In the genomic region with DNA sequence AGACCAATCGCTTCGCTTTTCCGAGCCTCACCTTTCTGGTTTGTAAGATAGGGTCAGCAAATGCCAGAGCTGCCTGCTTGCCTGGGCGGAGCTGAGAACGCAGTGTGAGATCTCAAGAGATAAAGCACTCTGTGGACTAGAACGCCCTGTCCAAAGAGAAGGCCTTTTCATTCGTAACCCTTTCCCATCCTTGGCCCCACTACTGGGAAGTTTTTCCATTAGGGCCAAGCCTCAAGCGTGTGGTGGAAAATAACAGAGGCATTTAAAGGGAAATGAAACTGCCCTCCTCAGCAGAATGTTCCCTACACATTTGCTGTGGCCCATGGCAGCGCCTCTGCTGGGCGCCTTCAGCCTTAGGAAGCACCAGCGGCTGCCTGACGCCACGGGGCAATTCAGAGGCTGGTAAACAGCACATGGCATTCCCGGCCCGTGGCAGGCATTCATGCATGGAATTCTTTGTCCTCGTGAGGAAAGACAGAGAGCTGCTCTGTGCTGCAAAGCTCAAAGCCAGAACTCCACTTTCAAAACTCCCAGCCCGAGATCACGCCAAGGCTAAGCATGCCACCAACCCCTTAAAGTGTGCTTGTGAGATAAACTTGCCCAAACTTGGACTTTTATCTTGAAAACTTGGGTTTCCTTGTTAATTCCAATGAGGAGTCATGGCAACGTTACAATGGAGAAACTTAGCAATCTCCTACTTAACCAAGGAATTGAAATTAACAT, we compare ENCODE assay signal across 8 cellular contexts. TPM values are rescaled to one million over a fixed set of nuclear protein-coding genes. Genes with fewer than 3 reads are reported as not detected.
DNase-seq lines count a peak whose midpoint lies in the region; TF ChIP-seq lines count a peak whose summit lies in the region.

No MANE protein-coding gene starts in this region.

- TF ChIP-seq CTCF in HL-60 (IDR thresholded peaks at IDR 0.05; ENCODE audit: insufficient read depth, low read length), result peak; percentile 48

- H3K27me3 Mint-ChIP-seq in activated T-helper 1 cell treated with anti-CD3 and anti-CD28 coated beads, Interleukin-12 subunit alpha, Interleukin-12 subunit beta, Interleukin-2, Interleukin-4 antibody, amounts not matched to agents 30 ng/mL and 10 ng/mL and 1 ng/mL, durations not matched to agents 14 hours and 24 hours and 36 hours (ENCODE audit: insufficient read depth), result peaks cover 10% of the 10 kb centered on the region

- H3K4me1 ChIP-seq in BLaER1 treated with 17β-estradiol and CSF1 and Interleukin-3, amounts not matched to agents 10 nM and 100 nM, result peaks cover 0 to 84% (median 18%) of the 10 kb centered on the region in 10 experiments; a peak in 14 of 20 replicates
- peaks cover 81% of the 10 kb centered on the region for H3K4me1 ChIP-seq in SJSA1 (replicated peaks)

- no peaks in the 10 kb centered on the region for H3K27me3 ChIP-seq in BLaER1 treated with 17β-estradiol and CSF1 and Interleukin-3, amounts not matched to agents 10 nM and 100 nM
- no peaks in the 10 kb centered on the region for H3K27me3 ChIP-seq in HL-60 (ENCODE audit: insufficient read depth, poor library complexity, severe bottlenecking)
- H3K27me3 ChIP-seq in SJSA1 (replicated peaks), result no peaks in the 10 kb centered on the region

- H3K9me3 Mint-ChIP-seq in activated T-helper 1 cell treated with anti-CD3 and anti-CD28 coated beads, Interleukin-12 subunit alpha, Interleukin-12 subunit beta, Interleukin-2, Interleukin-4 antibody, amounts not matched to agents 30 ng/mL and 10 ng/mL and 1 ng/mL, durations not matched to agents 14 hours and 24 hours and 36 hours, result no peaks in the 10 kb centered on the region

- DNase-seq in HL-60 (ENCODE audit: low read depth in 1 of 2, low spot score in 1 of 2), result no peak
- peak; percentile 92 to 95 for DNase-seq in SJSA1 (ENCODE audit: low read depth in 1 of 2, low spot score in 2 of 2)
- DNase-seq in erythroblast (lab: John Stamatoyannopoulos, UW), result peak; percentile 73 to 77
- DNase-seq in midbrain (lab: John Stamatoyannopoulos, UW), result peak; percentile 91
- peak; percentile 80 for DNase-seq in ureter (ENCODE audit: low spot score)
- no peak for DNase-seq in activated gamma-delta T cell treated with Interleukin-2 at 50 U/mL for 16 hours
- DNase-seq in activated T-helper 1 cell treated with anti-CD3 and anti-CD28 coated beads, Interleukin-12 subunit alpha, Interleukin-12 subunit beta, Interleukin-2, Interleukin-4 antibody, amounts not matched to agents 30 ng/mL and 10 ng/mL and 1 ng/mL, durations not matched to agents 14 hours and 24 hours and 36 hours (ENCODE audit: low spot score), result no peak

- no peak for TF ChIP-seq POLR2A in erythroblast (IDR thresholded peaks at IDR 0.05; ENCODE audit: low read length)

- H3K36me3 Mint-ChIP-seq in activated T-helper 1 cell treated with anti-CD3 and anti-CD28 coated beads, Interleukin-12 subunit alpha, Interleukin-12 subunit beta, Interleukin-2, Interleukin-4 antibody, amounts not matched to agents 30 ng/mL and 10 ng/mL and 1 ng/mL, durations not matched to agents 14 hours and 24 hours and 36 hours (ENCODE audit: low read depth), result no peaks in the 10 kb centered on the region

- H3K9me3 ChIP-seq in BLaER1 treated with 17β-estradiol and CSF1 and Interleukin-3, amounts not matched to agents 10 nM and 100 nM (replicated peaks in 1 of 11), result no peaks in the 10 kb centered on the region
- no peaks in the 10 kb centered on the region for H3K9me3 ChIP-seq in SJSA1 (replicated peaks)

- H3K36me3 ChIP-seq in BLaER1 treated with 17β-estradiol and CSF1 and Interleukin-3, amounts not matched to agents 10 nM and 100 nM, result no peaks in the 10 kb centered on the region
- 0 out of 2 replicates have a peak, but pooled peaks cover 3% of the 10 kb centered on the region for H3K36me3 ChIP-seq in SJSA1

- no peak overlapping the region for H3K4me3 Mint-ChIP-seq in activated T-helper 1 cell treated with anti-CD3 and anti-CD28 coated beads, Interleukin-12 subunit alpha, Interleukin-12 subunit beta, Interleukin-2, Interleukin-4 antibody, amounts not matched to agents 30 ng/mL and 10 ng/mL and 1 ng/mL, durations not matched to agents 14 hours and 24 hours and 36 hours

- no peak overlapping the region for H3K27ac Mint-ChIP-seq in activated T-helper 1 cell treated with anti-CD3 and anti-CD28 coated beads, Interleukin-12 subunit alpha, Interleukin-12 subunit beta, Interleukin-2, Interleukin-4 antibody, amounts not matched to agents 30 ng/mL and 10 ng/mL and 1 ng/mL, durations not matched to agents 14 hours and 24 hours and 36 hours

- no peak overlapping the region for H3K4me3 ChIP-seq in BLaER1 treated with 17β-estradiol and CSF1 and Interleukin-3, amounts not matched to agents 10 nM and 100 nM
- H3K4me3 ChIP-seq in HL-60 (replicated peaks; ENCODE audit: insufficient read depth, low read length) (no peak overlapping the region), SJSA1 (no peak overlapping the region)

- peak overlapping the region in 5 of 11 experiments; percentile 21 to 51 (median 45); a peak in 6 of 22 replicates for H3K27ac ChIP-seq in BLaER1 treated with 17β-estradiol and CSF1 and Interleukin-3, amounts not matched to agents 10 nM and 100 nM
- no peak overlapping the region for H3K27ac ChIP-seq in HL-60 (replicated peaks)
- H3K27ac ChIP-seq in SJSA1, result peak overlapping the region; percentile 53

- H3K4me2 ChIP-seq in BLaER1 treated with 17β-estradiol and CSF1 and Interleukin-3, amounts not matched to agents 10 nM and 100 nM, result peak overlapping the region in 6 of 11 experiments; percentile 28 to 75 (median 64); a peak in 12 of 22 replicates

- peaks cover 10% of the 10 kb centered on the region for H3K4me1 Mint-ChIP-seq in activated T-helper 1 cell treated with anti-CD3 and anti-CD28 coated beads, Interleukin-12 subunit alpha, Interleukin-12 subunit beta, Interleukin-2, Interleukin-4 antibody, amounts not matched to agents 30 ng/mL and 10 ng/mL and 1 ng/mL, durations not matched to agents 14 hours and 24 hours and 36 hours (ENCODE audit: low read depth)

- intact Hi-C loops in activated T-helper 1 cell treated with anti-CD3 and anti-CD28 coated beads, Interleukin-12 subunit alpha, Interleukin-12 subunit beta, Interleukin-2, Interleukin-4 antibody, amounts not matched to agents 30 ng/mL and 10 ng/mL and 1 ng/mL, durations not matched to agents 14 hours and 24 hours and 36 hours (cut with micrococcal nuclease), result no loop called here

- H3K9ac ChIP-seq in BLaER1 treated with 17β-estradiol and CSF1 and Interleukin-3, amounts not matched to agents 10 nM and 100 nM, result peak overlapping the region in 2 of 11 experiments; percentile 8 to 10; a peak in 3 of 22 replicates

- peaks cover 0 to 7% (median 0%) of the 10 kb centered on the region in 11 experiments; a peak in 3 of 22 replicates for H4K20me1 ChIP-seq in BLaER1 treated with 17β-estradiol and CSF1 and Interleukin-3, amounts not matched to agents 10 nM and 100 nM

RNA-seq across cellular contexts. Expression of a gene that starts 38.1 kb away (rescaled TPM):
- total RNA-seq in SJSA1 (2014; rRNA removed; shearing (Covaris generic)), result 306 and 345 TPM in 2 replicates
- 546 TPM for total RNA-seq in ureter
- 96.5 and 97.2 TPM in 2 replicates for total RNA-seq in activated T-helper 1 cell treated with anti-CD3 and anti-CD28 coated beads, Interleukin-12 subunit alpha, Interleukin-12 subunit beta, Interleukin-2, Interleukin-4 antibody, amounts not matched to agents 30 ng/mL and 10 ng/mL and 1 ng/mL, durations not matched to agents 14 hours and 24 hours and 36 hours

Comparison
In these comparisons a context has a peak if more than half of its experiments do, and no peak if none do; other contexts are left out.
1. DNase-seq: peak in SJSA1 (2 of 2), erythroblast (2 of 2), midbrain (single experiment) and ureter (single experiment); none in HL-60 (0 of 2), activated gamma-delta T cell treated with Interleukin-2 at 50 U/mL for 16 hours (single experiment) and activated T-helper 1 cell treated with anti-CD3 and anti-CD28 coated beads, Interleukin-12 subunit alpha, Interleukin-12 subunit beta, Interleukin-2, Interleukin-4 antibody, amounts not matched to agents 30 ng/mL and 10 ng/mL and 1 ng/mL, durations not matched to agents 14 hours and 24 hours and 36 hours (single experiment).